1 cellular context compared by ENCODE assay signal in genomic region chr5:172055996-172056395, GRCh38.
TF ChIP-seq lines count a peak whose summit lies in the region.

No MANE protein-coding gene starts in this region.

TF ChIP-seq in SK-N-SH, 30 proteins besides CTCF, POLR2A, EP300 and RAD21 (continued from another document):
- TF ChIP-seq PBX3 (IDR thresholded peaks at IDR 0.05) (no peak), CHD2 (IDR thresholded peaks at IDR 0.05; ENCODE audit: low read length, partially characterized antibody) (no peak), GABPA (IDR thresholded peaks at IDR 0.05; ENCODE audit: low read depth) (no peak), RCOR1 (IDR thresholded peaks at IDR 0.05; ENCODE audit: low read length) (no peak), NRF1 (IDR thresholded peaks at IDR 0.05; ENCODE audit: low read depth, low read length) (no peak), USF2 (IDR thresholded peaks at IDR 0.05; ENCODE audit: borderline replicate concordance, low read depth, low read length) (no peak), NFIC (IDR thresholded peaks at IDR 0.05; ENCODE audit: borderline replicate concordance) (no peak)
